Comparison of ENCODE assay signal across 8 cellular contexts in genomic region chr4:25913851-25914669, GRCh38. TPM values are rescaled to one million over a fixed set of nuclear protein-coding genes. Genes with fewer than 3 reads are reported as not detected.
DNase-seq lines count a peak whose midpoint lies in the region; ATAC-seq, FAIRE-seq and TF ChIP-seq lines count a peak whose summit lies in the region.

Gene SMIM20, plus strand, starts transcription at chr4:25914220. Its CDS starts 94 bp downstream, at chr4:25914314.

- TSS peak; percentile 80 for BruUV-seq in endothelial cell of umbilical vein (replicated peaks; lab: Mats Ljungman, UMichigan)

- intact Hi-C loops in endothelial cell of umbilical vein (cut with micrococcal nuclease), result loop anchor here (1.0 to 5.0 kb wide), 2 partner anchors 55 to 457 kb away; no protein-coding TSS in a partner anchor

- peak; percentile 95 for FAIRE-seq in endothelial cell of umbilical vein (lab: Jason Lieb, UNC)

- H3K9me1 ChIP-seq in endothelial cell of umbilical vein (replicated peaks; ENCODE audit: control insufficient read depth, extremely low read depth, insufficient read depth, low read length), result no peaks in the 10 kb centered on the region

- dilution Hi-C loops in endothelial cell of umbilical vein (cut with MboI; ENCODE audit: extremely low pct_ligation_motif_present, low sequenced_read_pairs), result no loop called here

- no peak within 1 kb of the TSS for H2AFZ ChIP-seq in OCI-LY1 (ENCODE audit: low read length)
- peak within 1 kb of the TSS; percentile 95 for H2AFZ ChIP-seq in endothelial cell of umbilical vein (ENCODE audit: low read depth, low read length)

- TF ChIP-seq CTCF in OCI-LY1 (IDR thresholded peaks at IDR 0.05; ENCODE audit: low read length) (no peak), endothelial cell of umbilical vein (IDR thresholded peaks at IDR 0.05; ENCODE audit: extremely low read depth in 1 of 2, insufficient read depth in 1 of 2, low read depth in 1 of 2, low read length in 2 of 2) (no peak)

- no peaks in the 10 kb centered on the region for H3F3A ChIP-seq in OCI-LY1 (ENCODE audit: insufficient read depth, low read length)

- peaks cover 6% of the 10 kb centered on the region; the same call in 1 of the 2 replicates for H3K79me2 ChIP-seq in OCI-LY1 (ENCODE audit: insufficient read depth, low read length)
- no peaks in the 10 kb centered on the region for H3K79me2 ChIP-seq in endothelial cell of umbilical vein (ENCODE audit: control insufficient read depth, insufficient read depth, low read length)

- peak; percentile 85 for TF ChIP-seq POLR2A in endothelial cell of umbilical vein (IDR thresholded peaks at IDR 0.05; ENCODE audit: low read depth, low read length)

- H3K4me2 ChIP-seq in OCI-LY1 (ENCODE audit: low read length), result peak within 1 kb of the TSS; percentile 93
- peak within 1 kb of the TSS; percentile 94 for H3K4me2 ChIP-seq in endothelial cell of umbilical vein (ENCODE audit: insufficient read depth, low read length)

- DNase-seq in DMS 273 treated with DMSO at 0.1 percent for 48 hours (lab: John Stamatoyannopoulos, UW) (peak; percentile 74), activated T-cell treated with anti-CD3 and anti-CD28 coated beads for 1 hour (ENCODE audit: low read depth) (peak; percentile 88), endothelial cell of umbilical vein (ENCODE audit: low read depth, low spot score) (peak; percentile 78)
- peak; percentile 77 to 83 for DNase-seq in stimulated activated CD8-positive, alpha-beta memory T cell treated with anti-CD3 and anti-CD28 coated beads, Interleukin-4, amount 100 ng/mL, for 1 hour (ENCODE audit: low read depth in 2 of 2, low spot score in 1 of 2)

- H3K27me3 ChIP-seq in HUES6 (ENCODE audit: control insufficient read depth, insufficient read depth, low read length), result peaks cover 19% of the 10 kb centered on the region
- no peaks in the 10 kb centered on the region for H3K27me3 ChIP-seq in OCI-LY1 (ENCODE audit: insufficient read depth, low read length)
- H3K27me3 ChIP-seq in endothelial cell of umbilical vein (ENCODE audit: control insufficient read depth in 2 of 2, insufficient read depth in 2 of 2, low read length in 2 of 2), result no peaks in the 10 kb centered on the region
- no peaks in the 10 kb centered on the region for H3K27me3 ChIP-seq in mononuclear cell (ENCODE audit: insufficient read depth, low read length)

- CTCF ChIA-PET in endothelial cell of umbilical vein (lab: Charles Lee), result interaction anchor here (1.0 to 1.9 kb wide), 4 partner anchors 15 to 602 kb away, joined by 3 to 6 read pairs (median 4); partner anchors contain the start of gene ZCCHC4

- peaks cover 7% of the 10 kb centered on the region; the same call in 1 of the 2 replicates for H3K36me3 ChIP-seq in HUES6 (ENCODE audit: control insufficient read depth, insufficient read depth, low read length)
- no peaks in the 10 kb centered on the region; the same call in 1 of the 2 replicates for H3K36me3 ChIP-seq in OCI-LY1 (ENCODE audit: insufficient read depth, low read length)
- H3K36me3 ChIP-seq in endothelial cell of umbilical vein (ENCODE audit: control insufficient read depth in 2 of 2, extremely low read depth in 1 of 2, insufficient read depth in 2 of 2, low read length in 2 of 2), result no peaks in the 10 kb centered on the region

- peaks cover 13% of the 10 kb centered on the region; the same call in 1 of the 2 replicates for H3K4me1 ChIP-seq in HUES6 (ENCODE audit: control insufficient read depth, insufficient read depth, low read length)
- peaks cover 28% of the 10 kb centered on the region for H3K4me1 ChIP-seq in OCI-LY1 (ENCODE audit: insufficient read depth, low read length, severe bottlenecking)
- peaks cover 8% of the 10 kb centered on the region for H3K4me1 ChIP-seq in endothelial cell of umbilical vein (ENCODE audit: control insufficient read depth, extremely low read depth, insufficient read depth, low read length)
- peaks cover 17% of the 10 kb centered on the region for H3K4me1 ChIP-seq in mononuclear cell (ENCODE audit: insufficient read depth, low read length)

- ATAC-seq in GM21447 (IDR thresholded peaks at IDR 0.05; ENCODE audit: unreplicated experiment), result peak; percentile 93

- H3K4me3 ChIP-seq in HUES6 (ENCODE audit: low read depth, low read length) (peak within 1 kb of the TSS; percentile 85), OCI-LY1 (ENCODE audit: low read depth, low read length, poor library complexity, severe bottlenecking) (peak within 1 kb of the TSS; percentile 92), endothelial cell of umbilical vein (replicated peaks in 1 of 3; ENCODE audit: insufficient read depth in 1 of 3, low read depth in 1 of 3, low read length in 3 of 3) (peak within 1 kb of the TSS; percentile 54 to 79 (median 67)), mononuclear cell (ENCODE audit: low read length) (peak within 1 kb of the TSS; percentile 54)

- POLR2A ChIA-PET in endothelial cell of umbilical vein (lab: Charles Lee), result interaction anchor here (1.5 kb wide), 1 partner anchor 46 kb away, joined by 4 read pairs; no protein-coding TSS in a partner anchor

- peak within 1 kb of the TSS; percentile 89 for H3K9ac ChIP-seq in HUES6 (ENCODE audit: low read length)
- H3K9ac ChIP-seq in OCI-LY1 (ENCODE audit: low read length), result peak within 1 kb of the TSS; percentile 95
- H3K9ac ChIP-seq in endothelial cell of umbilical vein (replicated peaks; ENCODE audit: extremely low read depth, insufficient read depth, low read length), result peak within 1 kb of the TSS; percentile 76

- H4K20me1 ChIP-seq in OCI-LY1 (ENCODE audit: insufficient read depth, low read length), result no peaks in the 10 kb centered on the region
- no peaks in the 10 kb centered on the region for H4K20me1 ChIP-seq in endothelial cell of umbilical vein (replicated peaks; ENCODE audit: control insufficient read depth, extremely low read depth, insufficient read depth, low read length)

- H3K27ac ChIP-seq in HUES6 (ENCODE audit: low read depth, low read length), result peak within 1 kb of the TSS; percentile 58
- H3K27ac ChIP-seq in OCI-LY1 (ENCODE audit: low read depth, low read length, poor library complexity, severe bottlenecking), result peak within 1 kb of the TSS; percentile 90
- H3K27ac ChIP-seq in endothelial cell of umbilical vein (ENCODE audit: insufficient read depth, low read depth, low read length), result peak within 1 kb of the TSS; percentile 58

- H3K9me2 ChIP-seq in OCI-LY1 (ENCODE audit: low read depth, low read length), result no peaks in the 10 kb centered on the region

- H3K9me3 ChIP-seq in HUES6 (ENCODE audit: control insufficient read depth, insufficient read depth, low read depth, low read length), result peaks cover 3% of the 10 kb centered on the region
- no peaks in the 10 kb centered on the region for H3K9me3 ChIP-seq in OCI-LY1 (ENCODE audit: low read length)
- no peaks in the 10 kb centered on the region for H3K9me3 ChIP-seq in endothelial cell of umbilical vein (replicated peaks; ENCODE audit: control insufficient read depth, insufficient read depth, low read length)
- no peaks in the 10 kb centered on the region for H3K9me3 ChIP-seq in mononuclear cell (ENCODE audit: low read depth, low read length)

TF ChIP-seq in endothelial cell of umbilical vein, 7 proteins besides CTCF, POLR2A, EP300 and RAD21:
- peak; percentile 9 for TF ChIP-seq MAX (IDR thresholded peaks at IDR 0.05; ENCODE audit: insufficient read depth, insufficient read length)
- no peak for TF ChIP-seq EZH2 (IDR thresholded peaks at IDR 0.05; ENCODE audit: borderline replicate concordance, low read depth, low read length, severe bottlenecking)
- no peak for TF ChIP-seq MYC (IDR thresholded peaks at IDR 0.05; ENCODE audit: low read depth, low read length)
- no peak for TF ChIP-seq GATA2 (IDR thresholded peaks at IDR 0.05; ENCODE audit: insufficient read depth, insufficient read length, low read depth, low read length)
- no peak for TF ChIP-seq JUN (IDR thresholded peaks at IDR 0.05; ENCODE audit: borderline replicate concordance, insufficient read depth, insufficient read length, low read depth)
- peak; percentile 81 for TF ChIP-seq POLR2AphosphoS5 (IDR thresholded peaks at IDR 0.05; ENCODE audit: insufficient read depth, low read depth, low read length)
- no peak for TF ChIP-seq FOS (IDR thresholded peaks at IDR 0.05; ENCODE audit: borderline replicate concordance, insufficient read depth, low read length)

RNA-seq across cellular contexts. Expression of gene SMIM20, which starts in this region (rescaled TPM):
- total RNA-seq in endothelial cell of umbilical vein, result 18.1 and 19.2 TPM in 2 replicates
- polyA plus RNA-seq in endothelial cell of umbilical vein, result 6.8 and 10.2 TPM in 2 replicates
- 14.1 and 15.0 TPM in 2 replicates for polyA plus RNA-seq in endothelial cell of umbilical vein (2011; cell fraction: cytosol; rRNA removed)
- polyA plus RNA-seq in endothelial cell of umbilical vein (2011; cell fraction: nucleus; rRNA removed), result 4.7 and 5.9 TPM in 2 replicates
- polyA plus RNA-seq in endothelial cell of umbilical vein (2012), result 11.6 and 15.0 TPM in 2 replicates
- polyA minus RNA-seq in endothelial cell of umbilical vein, result 1.5 and 2.1 TPM in 2 replicates
- 5.8 TPM for polyA minus RNA-seq in endothelial cell of umbilical vein (2011; cell fraction: cytosol; rRNA and poly(A)+ RNA removed)
- polyA minus RNA-seq in endothelial cell of umbilical vein (2011; cell fraction: nucleus; rRNA and poly(A)+ RNA removed), result 1.9 and 4.0 TPM in 2 replicates
- 15.1 TPM for total RNA-seq in mononuclear cell

Comparison
In these comparisons a context has a peak if more than half of its experiments do, and no peak if none do; other contexts are left out.
1. Peak in every context shown above with its lines: DNase-seq, ATAC-seq, H3K4me3 ChIP-seq and H3K27ac ChIP-seq.